Comparison of ENCODE assay signal across 22 cellular contexts in genomic region chr1:218845589-218845988, GRCh38.
"Had no signal": no experiment of that assay in that cellular context is flagged by ENCODE, and none has a peak within 500 bp of the region (broad histone marks: within the 10 kb centered on the region; RNA-seq: fewer than 3 reads in every experiment).

No MANE protein-coding gene starts in this region.

- H3K4me1 ChIP-seq: body of pancreas, colonic mucosa, left lung, right lobe of liver had no signal

- H3K36me3 ChIP-seq: cardiac muscle cell, colonic mucosa, left lung, right lobe of liver, tibial nerve had no signal

- H3K36me3 Mint-ChIP-seq: activated naive CD8-positive, alpha-beta T cell; natural killer cell treated with Interleukin-12 subunit alpha and Interleukin-12 subunit beta and Interleukin-15 and Interleukin-18, amount 100 ng/mL, for 72 hours had no signal

- H3K27me3 ChIP-seq: body of pancreas, cardiac muscle cell, colonic mucosa, left lung, right lobe of liver, tibial nerve had no signal

- H3K27ac Mint-ChIP-seq: activated CD4-positive, alpha-beta T cell treated with anti-CD3 and anti-CD28 coated beads for 36 hours; activated naive CD8-positive, alpha-beta T cell; natural killer cell treated with Interleukin-12 subunit alpha and Interleukin-12 subunit beta and Interleukin-15 and Interleukin-18, amount 100 ng/mL, for 72 hours had no signal

- DNase-seq: activated CD4-positive, alpha-beta T cell treated with anti-CD3 and anti-CD28 coated beads for 36 hours; activated CD4-positive, alpha-beta T cell treated with anti-CD3 and anti-CD28 coated beads, Interleukin-2, amount 50 U/mL, for 4 hours; activated CD4-positive, CD25-positive, alpha-beta regulatory T cell; activated CD8-positive, alpha-beta memory T cell treated with anti-CD3 and anti-CD28 coated beads for 24 hours; activated effector memory CD4-positive, alpha-beta T cell treated with Interleukin-2 at 50 U/mL for 16 hours; activated naive CD4-positive, alpha-beta T cell treated with Interleukin-2 at 50 U/mL for 16 hours; anterior cingulate cortex; body of pancreas; cerebellar nuclear complex; colonic mucosa; effector CD8-positive, alpha-beta T cell; kidney glomerular epithelial cell; left lung; mucosa of descending colon; right lobe of liver; stimulated activated CD4-positive, alpha-beta T cell treated with anti-CD3 and anti-CD28 coated beads, Interleukin-2, amount 100 ng/mL, for 48 hours; stimulated activated naive CD4-positive, alpha-beta T cell treated with Interleukin-2 at 50 U/mL for 16 hours had no signal

- H3K9me3 ChIP-seq: body of pancreas, colonic mucosa, mucosa of descending colon, right lobe of liver, tibial nerve had no signal

- ATAC-seq: activated CD4-positive, alpha-beta T cell treated with anti-CD3 and anti-CD28 coated beads for 36 hours; body of pancreas; left lung; mucosa of descending colon; natural killer cell treated with Interleukin-12 subunit alpha and Interleukin-12 subunit beta and Interleukin-15 and Interleukin-18, amount 100 ng/mL, for 72 hours; right lobe of liver had no signal

- H3K27me3 Mint-ChIP-seq: activated CD4-positive, alpha-beta T cell treated with anti-CD3 and anti-CD28 coated beads for 36 hours; activated naive CD8-positive, alpha-beta T cell; natural killer cell treated with Interleukin-12 subunit alpha and Interleukin-12 subunit beta and Interleukin-15 and Interleukin-18, amount 100 ng/mL, for 72 hours had no signal

- H3K4me3 Mint-ChIP-seq: activated CD4-positive, alpha-beta T cell treated with anti-CD3 and anti-CD28 coated beads for 36 hours; activated naive CD8-positive, alpha-beta T cell; natural killer cell treated with Interleukin-12 subunit alpha and Interleukin-12 subunit beta and Interleukin-15 and Interleukin-18, amount 100 ng/mL, for 72 hours had no signal

- H3K4me1 Mint-ChIP-seq: activated CD4-positive, alpha-beta T cell treated with anti-CD3 and anti-CD28 coated beads for 36 hours had no signal

- H3K27ac ChIP-seq: body of pancreas, cardiac muscle cell, colonic mucosa, left lung, right lobe of liver, tibial nerve had no signal

- H3K4me3 ChIP-seq: body of pancreas, cardiac muscle cell, colonic mucosa, left lung, lung, mucosa of descending colon, right lobe of liver, tibial nerve had no signal
